Comparison of ENCODE assay signal across 11 cellular contexts in genomic region chr1:189686288-189686687, GRCh38.
"Had no signal": no experiment of that assay in that cellular context is flagged by ENCODE, and none has a peak within 500 bp of the region (broad histone marks: within the 10 kb centered on the region; RNA-seq: fewer than 3 reads in every experiment).

No MANE protein-coding gene starts in this region.

- FAIRE-seq: H1, H54 had no signal

- H2AFZ ChIP-seq: GM23248, GM23338 had no signal

- H3K36me3 ChIP-seq: HAP-1 had no signal

- H3K4me3 ChIP-seq: GM23248, GM23338, HAP-1 had no signal

- H3K9me3 ChIP-seq: HAP-1 had no signal

- DNase-seq: GM23248, GOT3, H7, H9, HCEC 1CT, HFFc6 had no signal

- ATAC-seq: GM23338, HCT116 had no signal

- H3K27ac ChIP-seq: GM23248 had no signal

- H3K4me2 ChIP-seq: GM23338 had no signal

- H3K9ac ChIP-seq: GM23248 had no signal
